1 cellular context compared by ENCODE assay signal in genomic region chr12:58765076-58765475, GRCh38.
TF ChIP-seq lines count a peak whose summit lies in the region.

No MANE protein-coding gene starts in this region.

TF ChIP-seq in HepG2, 621 proteins besides CTCF, POLR2A, EP300 and RAD21:
- TF ChIP-seq AHDC1 (CRISPR knock-in tag; IDR thresholded peaks at IDR 0.05; ENCODE audit: borderline replicate concordance) (no peak), MAFK (conservative IDR thresholded peaks at IDR 0.05 in 1 of 2, IDR thresholded peaks at IDR 0.05 in 1 of 2; ENCODE audit: low read length in 2 of 2) (peak; percentile 5 to 11; a peak in 1 of 4 replicates), ERF (CRISPR knock-in tag; IDR thresholded peaks at IDR 0.05) (no peak), ZBTB7B (CRISPR knock-in tag; IDR thresholded peaks at IDR 0.05) (no peak)
